19 cellular contexts compared by ENCODE assay signal in genomic region chr11:125350206-125351044, GRCh38.
DNase-seq lines count a peak whose midpoint lies in the region; ATAC-seq, FAIRE-seq and TF ChIP-seq lines count a peak whose summit lies in the region.
"Had no signal": no experiment of that assay in that cellular context is flagged by ENCODE, and none has a peak within 500 bp of the region (broad histone marks: within the 10 kb centered on the region; RNA-seq: fewer than 3 reads in every experiment).

No MANE protein-coding gene starts in this region.

- WGBS in H1 (ENCODE audit: extremely low coverage in 1 of 2, insufficient coverage in 1 of 2, insufficient read length in 1 of 2, insufficient replicate concordance in 2 of 2, low coverage in 1 of 2, low lambda C conversion rate in 2 of 2, missing lambda C conversion rate in 1 of 2), 2 experiments, result 86% methylated on average over 20 of the region's 23 CpGs; no CpG with 5 or more reads in 1 of the 2 experiments
- WGBS in neuronal stem cell (ENCODE audit: extremely low coverage in 2 of 2, insufficient read length in 2 of 2, insufficient replicate concordance in 1 of 2), 2 donors, result no CpG with 5 or more reads among the region's 23 CpGs

- TF ChIP-seq EP300 in H1 (IDR thresholded peaks at IDR 0.05; ENCODE audit: borderline replicate concordance in 1 of 2, low read depth in 2 of 2, low read length in 2 of 2), result no peak

- H3K23me2 ChIP-seq in H1 (ENCODE audit: low read depth, low read length), result no peaks in the 10 kb centered on the region

- H3K9me3 ChIP-seq in HUES6 (ENCODE audit: control insufficient read depth, insufficient read depth, low read depth, low read length) (no peaks in the 10 kb centered on the region), H1 (ENCODE audit: insufficient read depth in 2 of 2, low read depth in 1 of 2, low read length in 1 of 2) (no peaks in the 10 kb centered on the region), neuronal stem cell (replicated peaks in 1 of 2; ENCODE audit: control insufficient read depth in 2 of 2, insufficient read depth in 1 of 2, low read depth in 1 of 2, low read length in 2 of 2) (no peaks in the 10 kb centered on the region)
- H3K9me3 ChIP-seq: SK-N-SH had no signal

- POLR2A ChIA-PET in H1 (lab: Charles Lee; ENCODE audit: partially characterized antibody), result interaction anchor here (1.1 kb wide), 1 partner anchor 187 kb away, joined by 3 read pairs; no protein-coding TSS in a partner anchor

- H3K36me3 ChIP-seq in HUES6 (ENCODE audit: control insufficient read depth, insufficient read depth, low read length) (no peaks in the 10 kb centered on the region), H1 (ENCODE audit: control insufficient read depth in 2 of 4, insufficient read depth in 4 of 4, low read length in 3 of 4) (no peaks in the 10 kb centered on the region), neuronal stem cell (replicated peaks in 1 of 2; ENCODE audit: control insufficient read depth in 2 of 2, insufficient read depth in 2 of 2, low read length in 2 of 2) (peaks cover 6 to 42% of the 10 kb centered on the region in 2 donors)

- H3K27me3 Mint-ChIP-seq in CD14-positive monocyte (ENCODE audit: low read depth in 3 of 3), result peaks cover 7 to 19% (median 15%) of the 10 kb centered on the region in 3 donors

- no peak for TF ChIP-seq POLR2A in H1 (IDR thresholded peaks at IDR 0.05; ENCODE audit: control extremely low read depth in 1 of 2, low read depth in 2 of 2, low read length in 2 of 2)

- peak overlapping the region; percentile 32; the same call in 1 of the 2 replicates for H3K4me3 ChIP-seq in HUES6 (ENCODE audit: low read depth, low read length)
- H3K4me3 ChIP-seq in H1 (ENCODE audit: extremely low read depth in 1 of 4, insufficient read depth in 2 of 4, low read depth in 3 of 4, low read length in 4 of 4), result no peak overlapping the region
- no peak overlapping the region for H3K4me3 ChIP-seq in neuronal stem cell (ENCODE audit: low read length in 2 of 2)

- H2AK5ac ChIP-seq in H1 (ENCODE audit: low read depth, low read length), result no peak overlapping the region
- H2AK5ac ChIP-seq in neuronal stem cell (ENCODE audit: low read depth, low read length), result peak overlapping the region; percentile 95

- CTCF ChIA-PET in H1 (lab: Charles Lee; ENCODE audit: partially characterized antibody), result interaction anchor here (0.5 to 25.6 kb wide), 28 partner anchors 5 to 520 kb away, joined by 3 to 486 read pairs (median 4); no protein-coding TSS in a partner anchor

- H3K9ac ChIP-seq in HUES6 (ENCODE audit: low read length), result no peak overlapping the region
- no peak overlapping the region for H3K9ac ChIP-seq in H1 (replicated peaks in 1 of 4; ENCODE audit: extremely low read depth in 1 of 4, low read depth in 3 of 4, low read length in 3 of 4)
- H3K9ac ChIP-seq in neuronal stem cell (ENCODE audit: low read depth, low read length, poor library complexity), result no peak overlapping the region
- H3K9ac ChIP-seq: SK-N-SH had no signal

- intact Hi-C loops in CD14-positive monocyte (cut with micrococcal nuclease), result no loop called here

- no peak overlapping the region for H3K56ac ChIP-seq in H1 (replicated peaks; ENCODE audit: insufficient read length, low read depth, low read length)

- DNase-seq in CD14-positive monocyte (ENCODE audit: low spot score), result peak; percentile 13
- DNase-seq in H1 (ENCODE audit: low read depth in 1 of 2, low spot score in 2 of 2), result no peak
- DNase-seq in neuronal stem cell (ENCODE audit: low spot score), result no peak
- no peak for DNase-seq in cerebellar cortex (ENCODE audit: low spot score)
- DNase-seq in NCI-H524 (lab: John Stamatoyannopoulos, UW), result no peak
- DNase-seq: CD4-positive, alpha-beta memory T cell; DMS53; EL; NCI-H1436; NCI-H2029; NCI-H345; Right ventricle myocardium superior; SK-N-SH had no signal

- H3K4ac ChIP-seq in H1 (replicated peaks; ENCODE audit: insufficient read length, low read depth, low read length) (no peak overlapping the region), neuronal stem cell (ENCODE audit: low read length) (peak overlapping the region; percentile 76)

- no peak for FAIRE-seq in H1 (lab: Jason Lieb, UNC)
- FAIRE-seq: A204.1, GM12892, GM18507, RCC 7860 had no signal

- ATAC-seq in GM19452 (IDR thresholded peaks at IDR 0.05; ENCODE audit: unreplicated experiment), result no peak

- H3K79me1 ChIP-seq in H1 (ENCODE audit: low read depth, low read length), result no peaks in the 10 kb centered on the region
- no peaks in the 10 kb centered on the region for H3K79me1 ChIP-seq in neuronal stem cell (ENCODE audit: low read depth, low read length)

- H3K27me3 ChIP-seq in HUES6 (ENCODE audit: control insufficient read depth, insufficient read depth, low read length) (peaks cover 29% of the 10 kb centered on the region), H1 (replicated peaks in 1 of 4; ENCODE audit: control insufficient read depth in 3 of 4, extremely low read depth in 1 of 4, insufficient read depth in 3 of 4, low read length in 3 of 4) (peaks cover 0 to 10% (median 2%) of the 10 kb centered on the region in 4 experiments; a peak in 2 of 7 replicates), neuronal stem cell (ENCODE audit: control insufficient read depth in 3 of 3, insufficient read depth in 3 of 3, low read depth in 1 of 3, low read length in 3 of 3) (no peaks in the 10 kb centered on the region)

- H4K5ac ChIP-seq in H1 (ENCODE audit: insufficient read length, low read depth, low read length), result no peak overlapping the region

- H3K4me1 ChIP-seq in HUES6 (ENCODE audit: control insufficient read depth, insufficient read depth, low read length), result peaks cover 50% of the 10 kb centered on the region
- peaks cover 0 to 22% (median 10%) of the 10 kb centered on the region in 4 experiments; a peak in 6 of 7 replicates for H3K4me1 ChIP-seq in H1 (replicated peaks in 1 of 4; ENCODE audit: control insufficient read depth in 3 of 4, insufficient read depth in 4 of 4, low read length in 3 of 4)
- peaks cover 50 to 51% of the 10 kb centered on the region in 2 donors for H3K4me1 ChIP-seq in neuronal stem cell (ENCODE audit: control insufficient read depth in 2 of 2, insufficient read depth in 1 of 2, low read depth in 1 of 2, low read length in 2 of 2)

- H3K9me3 Mint-ChIP-seq in CD14-positive monocyte, result peaks cover 0 to 1% (median 0%) of the 10 kb centered on the region in 7 donors
- H3K9me3 Mint-ChIP-seq: CD4-positive, alpha-beta memory T cell had no signal

- H3K14ac ChIP-seq in H1 (ENCODE audit: insufficient read length) (no peak overlapping the region), neuronal stem cell (ENCODE audit: low read length) (no peak overlapping the region)

- H2BK15ac ChIP-seq in H1 (ENCODE audit: low read length) (no peak overlapping the region), neuronal stem cell (ENCODE audit: low read length) (peak overlapping the region; percentile 95)

- no peak overlapping the region for H3K27ac Mint-ChIP-seq in CD14-positive monocyte
- H3K27ac Mint-ChIP-seq: CD4-positive, alpha-beta memory T cell had no signal

- H3K4me1 Mint-ChIP-seq in CD14-positive monocyte, result peaks cover 7% of the 10 kb centered on the region

- no peak overlapping the region for H3K4me3 Mint-ChIP-seq in CD14-positive monocyte
- H3K4me3 Mint-ChIP-seq: CD4-positive, alpha-beta memory T cell had no signal

- H3K79me2 ChIP-seq in H1 (ENCODE audit: control insufficient read depth in 1 of 2, insufficient read depth in 2 of 2, low read length in 2 of 2), result no peaks in the 10 kb centered on the region

- H4K8ac ChIP-seq in H1 (ENCODE audit: extremely low read depth, insufficient read depth, low read length) (peak overlapping the region; percentile 66), neuronal stem cell (ENCODE audit: low read depth, low read length) (peak overlapping the region; percentile 66)

- H4K20me1 ChIP-seq in H1 (replicated peaks in 1 of 2; ENCODE audit: control insufficient read depth in 1 of 2, insufficient read depth in 2 of 2, low read length in 2 of 2), result no peaks in the 10 kb centered on the region

- H3K23ac ChIP-seq in H1 (ENCODE audit: insufficient read length) (no peak overlapping the region), neuronal stem cell (ENCODE audit: low read depth, low read length, poor library complexity) (peak overlapping the region; percentile 21)

- no peak for TF ChIP-seq CTCF in CD14-positive monocyte (IDR thresholded peaks at IDR 0.05)
- no peak for TF ChIP-seq CTCF in H1 (IDR thresholded peaks at IDR 0.05; ENCODE audit: control extremely low read depth in 1 of 3, insufficient read depth in 1 of 3, low read depth in 1 of 3, low read length in 3 of 3)

- no peaks in the 10 kb centered on the region for H3K36me3 Mint-ChIP-seq in CD14-positive monocyte
- H3K36me3 Mint-ChIP-seq: CD4-positive, alpha-beta memory T cell had no signal

- no peak overlapping the region for H2BK20ac ChIP-seq in H1 (ENCODE audit: low read length)

- no peak overlapping the region for H3K4me2 ChIP-seq in H1 (ENCODE audit: insufficient read depth in 1 of 2, low read depth in 2 of 2, low read length in 2 of 2)
- H3K4me2 ChIP-seq in neuronal stem cell (ENCODE audit: insufficient read depth, low read length, poor library complexity, severe bottlenecking), result no peak overlapping the region
- H3K4me2 ChIP-seq: SK-N-SH had no signal

- H3K27ac ChIP-seq in HUES6 (ENCODE audit: low read depth, low read length), result no peak overlapping the region
- no peak overlapping the region for H3K27ac ChIP-seq in H1 (ENCODE audit: low read depth, low read length)
- no peak overlapping the region for H3K27ac ChIP-seq in neuronal stem cell (replicated peaks; ENCODE audit: low read length)

- H2AFZ ChIP-seq in H1 (ENCODE audit: low read length) (no peak overlapping the region), neuronal stem cell (ENCODE audit: low read length) (no peak overlapping the region)

- H4K91ac ChIP-seq in H1 (replicated peaks; ENCODE audit: insufficient read length, low read length) (no peak overlapping the region), neuronal stem cell (ENCODE audit: low read depth, low read length, poor library complexity) (no peak overlapping the region)

- H2BK12ac ChIP-seq in H1 (ENCODE audit: low read depth, low read length), result no peak overlapping the region
- H2BK12ac ChIP-seq in neuronal stem cell (ENCODE audit: low read length), result peak overlapping the region; percentile 76

- peak overlapping the region; percentile 38; the same call in 1 of the 2 replicates for H2BK5ac ChIP-seq in H1 (ENCODE audit: low read depth, low read length)
- H2BK5ac ChIP-seq in neuronal stem cell (ENCODE audit: low read length), result no peak overlapping the region

- H3K18ac ChIP-seq in H1 (ENCODE audit: extremely low read depth, low read length), result 0 out of 2 replicates have a peak overlapping the region, but pooled peaks have one; percentile 21
- H3K18ac ChIP-seq in neuronal stem cell (ENCODE audit: low read length), result peak overlapping the region; percentile 99

- no peak for TF ChIP-seq RAD21 in H1 (IDR thresholded peaks at IDR 0.05 in 1 of 2, conservative IDR thresholded peaks at IDR 0.05 in 1 of 2; ENCODE audit: low read depth in 2 of 2, low read length in 2 of 2)

- H2BK120ac ChIP-seq in H1 (replicated peaks; ENCODE audit: low read depth, low read length) (no peak overlapping the region), neuronal stem cell (ENCODE audit: low read depth, low read length) (peak overlapping the region; percentile 84)

TF ChIP-seq in H1, 55 proteins besides CTCF, POLR2A, EP300 and RAD21 (continues in another document):
- TF ChIP-seq CHD1 (IDR thresholded peaks at IDR 0.05; ENCODE audit: low read depth, low read length) (no peak), TEAD4 (IDR thresholded peaks at IDR 0.05; ENCODE audit: low read depth, low read length) (no peak), CREB1 (IDR thresholded peaks at IDR 0.05) (no peak)
